21 cellular contexts compared by ENCODE assay signal in the genomic region with DNA sequence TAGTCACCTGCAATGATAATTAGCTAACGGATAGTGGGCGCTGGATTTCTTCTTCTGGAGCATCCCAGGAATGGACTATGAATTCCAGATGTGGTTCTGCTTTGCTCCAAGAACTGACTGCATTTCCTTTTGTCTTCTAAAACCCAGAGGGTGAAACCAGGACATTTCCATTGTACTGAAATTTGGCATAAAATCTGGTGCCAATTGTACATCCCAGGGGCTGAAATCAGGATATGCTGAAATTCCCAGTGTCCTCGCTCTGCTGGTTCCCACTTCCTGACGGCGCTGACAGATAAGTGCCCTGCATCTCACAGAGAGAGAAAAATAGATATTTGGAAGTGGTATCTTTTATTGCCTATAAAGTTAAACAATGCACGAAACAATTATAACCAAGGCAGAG. TPM values are rescaled to one million over a fixed set of nuclear protein-coding genes. Genes with fewer than 3 reads are reported as not detected.
"Had no signal": no experiment of that assay in that cellular context is flagged by ENCODE, and none has a peak within 500 bp of the region (broad histone marks: within the 10 kb centered on the region; RNA-seq: fewer than 3 reads in every experiment).

No MANE protein-coding gene starts in this region.

- ATAC-seq: gastrocnemius medialis; left colon; mucosa of descending colon; naive thymus-derived CD8-positive, alpha-beta T cell; psoas muscle had no signal

- DNase-seq: dorsolateral prefrontal cortex; effector CD8-positive, alpha-beta T cell; gastrocnemius medialis; kidney; left colon; mammary epithelial cell; mucosa of descending colon; naive thymus-derived CD8-positive, alpha-beta T cell; psoas muscle; retina; sigmoid colon; small intestine; stimulated activated CD4-positive, alpha-beta T cell treated with anti-CD3 and anti-CD28 coated beads, Interleukin-12 subunit alpha, Interleukin-12 subunit beta, amount 100 ng/mL, for 4 hours; stimulated activated naive CD4-positive, alpha-beta T cell; stomach; substantia nigra; trophoblast cell had no signal

- H3K9me3 ChIP-seq: gastrocnemius medialis, mucosa of descending colon, neutrophil, psoas muscle, sigmoid colon, stomach, thoracic aorta had no signal

- H3K27me3 ChIP-seq: gastrocnemius medialis, sigmoid colon had no signal

- H3K36me3 ChIP-seq: gastrocnemius medialis, neutrophil, sigmoid colon, stomach, thoracic aorta had no signal

- H3K27ac ChIP-seq: coronary artery, dorsolateral prefrontal cortex, gastrocnemius medialis, neutrophil, psoas muscle, sigmoid colon, stomach, thoracic aorta had no signal

- H3K4me3 ChIP-seq: coronary artery, dorsolateral prefrontal cortex, gastrocnemius medialis, mucosa of descending colon, psoas muscle, sigmoid colon, stomach, thoracic aorta had no signal

RNA-seq across cellular contexts. Expression of gene RBM20, which starts 31.9 kb away (rescaled TPM):
- total RNA-seq: osteoblast had no signal
- polyA plus RNA-seq: mammary epithelial cell had no signal
